In the genomic region with DNA sequence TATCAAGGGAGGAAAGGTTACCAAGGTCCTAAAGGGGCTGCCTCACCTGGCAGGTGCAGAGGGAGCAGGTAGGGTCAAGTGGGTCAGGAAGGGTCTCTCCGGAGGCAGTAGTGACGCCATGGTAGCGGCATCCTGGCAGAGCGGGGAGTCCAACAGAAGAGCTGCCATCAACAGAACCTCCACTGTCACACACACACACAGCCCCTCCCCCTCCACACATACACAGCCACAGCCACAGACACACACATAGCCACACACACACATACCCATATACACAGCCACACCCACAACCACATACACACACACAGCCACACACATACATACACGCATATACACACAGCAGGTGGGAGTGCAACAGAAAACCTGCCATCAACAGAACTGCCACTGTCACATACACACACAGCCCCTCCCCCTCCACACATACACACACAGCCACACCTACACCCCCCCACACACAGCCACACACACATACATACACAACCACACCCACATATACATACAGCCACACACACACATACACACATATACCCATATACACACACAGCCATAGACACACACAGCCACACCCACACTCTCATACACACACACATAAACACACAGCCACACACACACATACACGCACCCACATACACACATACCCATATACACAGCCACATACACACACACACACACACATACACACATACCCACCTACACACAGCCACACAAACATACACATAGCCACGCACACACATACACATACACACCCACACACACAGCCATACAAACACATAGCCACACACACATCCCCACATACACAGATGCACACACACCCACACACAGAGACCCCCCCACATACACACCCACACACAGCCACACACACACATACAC, we compare ENCODE assay signal across 1 cellular context.
TF ChIP-seq lines count a peak whose summit lies in the region.

No MANE protein-coding gene starts in this region.

TF ChIP-seq in GM12878, 131 proteins besides CTCF, POLR2A, EP300 and RAD21:
- no peak for TF ChIP-seq CHD4 (IDR thresholded peaks at IDR 0.05)
- TF ChIP-seq CHD2 (IDR thresholded peaks at IDR 0.05; ENCODE audit: borderline replicate concordance, low read depth, low read length): 0 out of 2 replicates have a peak, but pooled peaks have one; percentile 26
- no peak for TF ChIP-seq ATF7 (IDR thresholded peaks at IDR 0.05; ENCODE audit: low read depth)
- peak; percentile 41 for TF ChIP-seq RUNX3 (IDR thresholded peaks at IDR 0.05; ENCODE audit: low read length)
- TF ChIP-seq NBN (IDR thresholded peaks at IDR 0.05): peak; percentile 72; the same call in 1 of the 2 replicates
- TF ChIP-seq, protein P1, sequence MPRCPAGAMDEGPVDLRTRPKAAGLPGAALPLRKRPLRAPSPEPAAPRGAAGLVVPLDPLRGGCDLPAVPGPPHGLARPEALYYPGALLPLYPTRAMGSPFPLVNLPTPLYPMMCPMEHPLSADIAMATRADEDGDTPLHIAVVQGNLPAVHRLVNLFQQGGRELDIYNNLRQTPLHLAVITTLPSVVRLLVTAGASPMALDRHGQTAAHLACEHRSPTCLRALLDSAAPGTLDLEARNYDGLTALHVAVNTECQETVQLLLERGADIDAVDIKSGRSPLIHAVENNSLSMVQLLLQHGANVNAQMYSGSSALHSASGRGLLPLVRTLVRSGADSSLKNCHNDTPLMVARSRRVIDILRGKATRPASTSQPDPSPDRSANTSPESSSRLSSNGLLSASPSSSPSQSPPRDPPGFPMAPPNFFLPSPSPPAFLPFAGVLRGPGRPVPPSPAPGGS (IDR thresholded peaks at IDR 0.05; ENCODE audit: borderline replicate concordance, insufficient read depth, low read depth, low read length, poor library complexity, severe bottlenecking): peak; percentile 18
TF ChIP-seq in GM12878: peak in this region for 4.
